Comparison of ENCODE assay signal across 19 cellular contexts in the genomic region with DNA sequence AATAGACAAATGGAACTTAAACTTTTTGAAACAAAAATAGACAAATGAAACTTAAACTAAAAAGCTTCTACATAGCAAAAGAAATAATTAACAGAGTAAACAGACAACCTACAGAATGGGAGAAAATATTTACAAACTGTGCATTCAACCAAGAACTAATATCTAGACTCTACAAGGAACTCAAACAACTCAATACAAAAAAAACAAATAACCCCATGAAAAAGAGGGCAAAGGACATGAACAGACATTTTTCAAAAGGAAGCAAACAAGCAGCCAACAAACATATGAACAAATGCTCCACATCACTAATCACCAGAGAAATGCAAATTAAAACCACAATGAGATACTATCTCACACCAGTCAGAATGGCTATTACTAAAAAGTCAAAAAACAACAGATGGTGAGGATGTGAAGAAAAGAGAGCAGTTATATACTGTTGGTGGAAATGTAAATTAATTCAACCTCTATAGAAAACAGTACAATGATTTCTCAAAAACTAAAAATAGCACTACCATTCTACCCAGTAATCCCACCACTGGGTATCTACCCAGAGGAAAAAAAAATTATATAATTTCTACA.
DNase-seq lines count a peak whose midpoint lies in the region; ATAC-seq, FAIRE-seq and TF ChIP-seq lines count a peak whose summit lies in the region.
"Had no signal": no experiment of that assay in that cellular context is flagged by ENCODE, and none has a peak within 500 bp of the region (broad histone marks: within the 10 kb centered on the region; RNA-seq: fewer than 3 reads in every experiment).

No MANE protein-coding gene starts in this region.

- FAIRE-seq in small intestine (lab: Jason Lieb, UNC): no peak
- FAIRE-seq: A549 had no signal

- intact Hi-C loops in transverse colon (cut with DNase I; ENCODE audit: low total_unique reads): no loop called here

- DNase-seq in DMS 273 (lab: John Stamatoyannopoulos, UW; ENCODE audit: unreplicated experiment) (peak; percentile 50), NK-92 (lab: John Stamatoyannopoulos, UW; ENCODE audit: unreplicated experiment) (no peak), small intestine (no peak), transverse colon (no peak), G401 (ENCODE audit: low spot score) (no peak)
- DNase-seq: activated naive CD8-positive, alpha-beta T cell treated with anti-CD3 and anti-CD28 coated beads for 36 hours; brain microvascular endothelial cell; dermis blood vessel endothelial cell; DND-41; kidney glomerular epithelial cell; NCI-H774; stimulated activated CD4-positive, alpha-beta T cell treated with anti-CD3 and anti-CD28 coated beads, Interleukin-2, amount 100 ng/mL, for 48 hours; stomach; upper lobe of right lung had no signal

- H3K4me1 ChIP-seq in small intestine (ENCODE audit: control insufficient read depth in 2 of 2, insufficient read depth in 1 of 2, low read depth in 1 of 2, low read length in 1 of 2) (no peaks in the 10 kb centered on the region), transverse colon (no peaks in the 10 kb centered on the region)
- H3K4me1 ChIP-seq: A549, upper lobe of right lung had no signal

- H3K9me3 ChIP-seq in small intestine (ENCODE audit: control insufficient read depth, low read depth) (no peaks in the 10 kb centered on the region), transverse colon (no peaks in the 10 kb centered on the region)
- H3K9me3 ChIP-seq: A549, upper lobe of right lung had no signal

- H3K36me3 ChIP-seq in small intestine (ENCODE audit: control insufficient read depth in 2 of 2, insufficient read depth in 2 of 2, low read length in 2 of 2) (no peaks in the 10 kb centered on the region), transverse colon (no peaks in the 10 kb centered on the region)
- H3K36me3 ChIP-seq: brain microvascular endothelial cell, stomach, upper lobe of right lung had no signal

- TF ChIP-seq CTCF in transverse colon (IDR thresholded peaks at IDR 0.05): no peak

- TF ChIP-seq POLR2A in transverse colon (IDR thresholded peaks at IDR 0.05): no peak

- no peak overlapping the region for H3K4me3 ChIP-seq in small intestine (ENCODE audit: low read depth in 1 of 2, low read length in 2 of 2)
- no peak overlapping the region for H3K4me3 ChIP-seq in transverse colon
- H3K4me3 ChIP-seq: A549, stomach, upper lobe of right lung had no signal

- H3K27ac ChIP-seq in small intestine (ENCODE audit: low read depth in 1 of 2, low read length in 1 of 2) (no peak overlapping the region), transverse colon (no peak overlapping the region)
- H3K27ac ChIP-seq: A549, brain microvascular endothelial cell, stomach, upper lobe of right lung had no signal

- in situ Hi-C loops in transverse colon (cut with MboI; ENCODE audit: low pct_ligation_motif_present in 1 of 4, low pct_unique_long_range_greater_than_20kb in 1 of 4, low sequenced_read_pairs in 3 of 4): no loop called here
- in situ Hi-C loops in G401 (cut with HindIII; ENCODE audit: low sequenced_read_pairs): no loop called here

- ATAC-seq in GM18909 (IDR thresholded peaks at IDR 0.05; ENCODE audit: poor library complexity, unreplicated experiment): peak; percentile 83
- ATAC-seq in HG02763 (IDR thresholded peaks at IDR 0.05; ENCODE audit: unreplicated experiment): peak; percentile 65
- ATAC-seq in HG03432 (IDR thresholded peaks at IDR 0.05; ENCODE audit: unreplicated experiment): peak; percentile 74
- ATAC-seq: A549; natural killer cell treated with Interleukin-12 subunit alpha and Interleukin-12 subunit beta and Interleukin-15 and Interleukin-18, amount 100 ng/mL, for 72 hours; upper lobe of right lung had no signal

- H3K27me3 ChIP-seq in small intestine (ENCODE audit: control insufficient read depth in 2 of 2, insufficient read depth in 2 of 2, low read length in 2 of 2) (no peaks in the 10 kb centered on the region), transverse colon (no peaks in the 10 kb centered on the region)
- H3K27me3 ChIP-seq: brain microvascular endothelial cell, stomach, upper lobe of right lung had no signal

- TF ChIP-seq EP300 in transverse colon (IDR thresholded peaks at IDR 0.05; ENCODE audit: low read depth): no peak
